In the genomic region with DNA sequence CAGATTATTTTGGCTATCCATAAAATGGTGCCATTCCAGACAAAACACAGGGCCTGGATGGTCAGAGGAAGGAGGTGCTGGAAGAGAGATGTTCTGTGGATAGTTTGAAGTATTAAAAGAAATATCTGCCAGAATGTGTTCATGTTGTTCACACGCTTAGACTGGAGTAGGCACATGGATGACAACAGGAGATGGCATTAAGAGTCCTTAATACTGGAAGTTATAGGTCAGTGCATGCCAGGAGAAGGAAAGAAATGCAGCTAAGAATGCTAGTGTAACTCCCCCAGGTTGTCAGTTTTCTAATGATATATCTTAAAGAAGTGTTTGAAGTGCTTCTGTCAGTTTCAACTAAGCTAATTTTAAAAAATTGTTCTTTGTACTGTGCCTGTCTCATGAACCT, we compare ENCODE assay signal across 17 cellular contexts. TPM values are rescaled to one million over a fixed set of nuclear protein-coding genes. Genes with fewer than 3 reads are reported as not detected.
"Had no signal": no experiment of that assay in that cellular context is flagged by ENCODE, and none has a peak within 500 bp of the region (broad histone marks: within the 10 kb centered on the region; RNA-seq: fewer than 3 reads in every experiment).

No MANE protein-coding gene starts in this region.

- H3K4me3 ChIP-seq: gastroesophageal sphincter, mucosa of descending colon, tibial nerve had no signal

- H3K27me3 ChIP-seq: gastroesophageal sphincter, tibial nerve had no signal

- DNase-seq: activated CD4-positive, alpha-beta T cell treated with anti-CD3 and anti-CD28 coated beads, Interleukin-2, amount 50 U/mL, for 48 hours; activated CD8-positive, alpha-beta memory T cell treated with anti-CD3 and anti-CD28 coated beads, Interleukin-2, amount 10 ng/mL, durations not matched to agents 7 days and 5 days; activated effector memory CD4-positive, alpha-beta T cell treated with anti-CD3 and anti-CD28 coated beads, Interleukin-2, amount 50 U/mL, for 16 hours; activated naive CD8-positive, alpha-beta T cell treated with anti-CD3 and anti-CD28 coated beads, Interleukin-2, amount 10 ng/mL, durations not matched to agents 7 days and 5 days; activated T-cell treated with anti-CD3 and anti-CD28 coated beads, Interleukin-2, amount 50 U/mL, for 24 hours; aorta; hippocampal formation; natural killer cell; occipital lobe; SIG-M5 had no signal

- H3K9me3 ChIP-seq: gastroesophageal sphincter, mucosa of descending colon, tibial nerve had no signal

- ATAC-seq: activated CD4-positive, CD25-positive, alpha-beta regulatory T cell treated with anti-CD3 and anti-CD28 coated beads, Interleukin-2, amount 50 U/mL, for 24 hours; activated CD8-positive, alpha-beta memory T cell treated with anti-CD3 and anti-CD28 coated beads, Interleukin-2, amount 10 ng/mL, durations not matched to agents 7 days and 5 days; natural killer cell had no signal

RNA-seq across cellular contexts. Expression of gene C22orf31, which starts 31.4 kb away (rescaled TPM):
- total RNA-seq: activated CD8-positive, alpha-beta memory T cell treated with anti-CD3 and anti-CD28 coated beads, Interleukin-2, amount 10 ng/mL, durations not matched to agents 7 days and 5 days; activated naive CD8-positive, alpha-beta T cell treated with anti-CD3 and anti-CD28 coated beads, Interleukin-2, amount 10 ng/mL, durations not matched to agents 7 days and 5 days; aorta; bronchial epithelial cell; gastroesophageal sphincter; lung microvascular endothelial cell; natural killer cell; occipital lobe; pulmonary artery endothelial cell; tibial nerve had no signal
- polyA plus RNA-seq: aorta had no signal
